Comparison of ENCODE assay signal across 8 cellular contexts in genomic region chr10:103397191-103397825, GRCh38. TPM values are rescaled to one million over a fixed set of nuclear protein-coding genes. Genes with fewer than 3 reads are reported as not detected.
DNase-seq lines count a peak whose midpoint lies in the region; ATAC-seq and TF ChIP-seq lines count a peak whose summit lies in the region.

No MANE protein-coding gene starts in this region.

- ATAC-seq in CD4-positive, CD25-positive, alpha-beta regulatory T cell (ENCODE audit: low read depth in 2 of 2), result no peak
- no peak for ATAC-seq in naive thymus-derived CD8-positive, alpha-beta T cell
- ATAC-seq in GM21723 (IDR thresholded peaks at IDR 0.05; ENCODE audit: unreplicated experiment), result no peak

- H3K36me3 ChIP-seq in CD4-positive, CD25-positive, alpha-beta regulatory T cell (ENCODE audit: control insufficient read depth, insufficient read depth, low read length), result peaks cover 29% of the 10 kb centered on the region
- H3K36me3 ChIP-seq in MG63, result peaks cover 70% of the 10 kb centered on the region

- no peaks in the 10 kb centered on the region for H3K27me3 ChIP-seq in CD4-positive, CD25-positive, alpha-beta regulatory T cell (ENCODE audit: control insufficient read depth, insufficient read depth, low read length)
- H3K27me3 ChIP-seq in MG63, result no peaks in the 10 kb centered on the region

- peak overlapping the region; percentile 94 to 99 (median 98) for H3K4me3 Mint-ChIP-seq in CD4-positive, CD25-positive, alpha-beta regulatory T cell
- H3K4me3 Mint-ChIP-seq in naive thymus-derived CD8-positive, alpha-beta T cell, result peak overlapping the region; percentile 88 to 99 (median 98)

- no peaks in the 10 kb centered on the region for H3K9me3 Mint-ChIP-seq in CD4-positive, CD25-positive, alpha-beta regulatory T cell
- H3K9me3 Mint-ChIP-seq in naive thymus-derived CD8-positive, alpha-beta T cell, result no peaks in the 10 kb centered on the region

- H3K4me1 Mint-ChIP-seq in CD4-positive, CD25-positive, alpha-beta regulatory T cell, result peaks cover 23 to 63% (median 53%) of the 10 kb centered on the region in 4 donors
- peaks cover 27 to 60% (median 50%) of the 10 kb centered on the region in 4 donors for H3K4me1 Mint-ChIP-seq in naive thymus-derived CD8-positive, alpha-beta T cell

- H3K36me3 Mint-ChIP-seq in CD4-positive, CD25-positive, alpha-beta regulatory T cell, result peaks cover 11% of the 10 kb centered on the region
- H3K36me3 Mint-ChIP-seq in naive thymus-derived CD8-positive, alpha-beta T cell, result peaks cover 0 to 56% (median 5%) of the 10 kb centered on the region in 3 donors

- no peaks in the 10 kb centered on the region for H3K9me3 ChIP-seq in CD4-positive, CD25-positive, alpha-beta regulatory T cell (ENCODE audit: control insufficient read depth in 2 of 2, low read length in 2 of 2)
- no peaks in the 10 kb centered on the region for H3K9me3 ChIP-seq in MG63

- no peaks in the 10 kb centered on the region for H3K27me3 Mint-ChIP-seq in CD4-positive, CD25-positive, alpha-beta regulatory T cell
- no peaks in the 10 kb centered on the region for H3K27me3 Mint-ChIP-seq in naive thymus-derived CD8-positive, alpha-beta T cell

- no peak for TF ChIP-seq CTCF in choroid plexus epithelial cell (conservative IDR thresholded peaks at IDR 0.05; ENCODE audit: low read depth, low read length)

- H3K27ac Mint-ChIP-seq in CD4-positive, CD25-positive, alpha-beta regulatory T cell, result peak overlapping the region; percentile 79 to 98 (median 94)
- H3K27ac Mint-ChIP-seq in naive thymus-derived CD8-positive, alpha-beta T cell, result peak overlapping the region; percentile 92 to 99 (median 94)

- H3K4me3 ChIP-seq in CD4-positive, CD25-positive, alpha-beta regulatory T cell (ENCODE audit: low read depth, low read length), result peak overlapping the region; percentile 93
- H3K4me3 ChIP-seq in MG63 (peak overlapping the region; percentile 91), choroid plexus epithelial cell (ENCODE audit: low read depth, low read length) (peak overlapping the region; percentile 97)

- peak overlapping the region; percentile 78 for H3K27ac ChIP-seq in CD4-positive, CD25-positive, alpha-beta regulatory T cell (ENCODE audit: insufficient read depth, low read length, poor library complexity, severe bottlenecking)

- POLR2A ChIA-PET in naive thymus-derived CD8-positive, alpha-beta T cell (lab: Charles Lee), result interaction anchor here (1.0 to 1.9 kb wide), 5 partner anchors 14 to 263 kb away, joined by 3 to 16 read pairs (median 4); partner anchors contain the start of gene TAF5

- DNase-seq in CD4-positive, CD25-positive, alpha-beta regulatory T cell, result no peak
- DNase-seq in MG63, result no peak
- peak; percentile 6 for DNase-seq in choroid plexus epithelial cell (ENCODE audit: low read depth)
- peak in 1 of 10 donors; percentile 1 for DNase-seq in naive thymus-derived CD8-positive, alpha-beta T cell
- no peak for DNase-seq in hypothalamus (lab: John Stamatoyannopoulos, UW)
- DNase-seq in hepatic stellate cell (ENCODE audit: low spot score), result no peak
- DNase-seq in activated gamma-delta T cell treated with Interleukin-2 at 50 U/mL for 16 hours, result no peak

- H3K4me1 ChIP-seq in CD4-positive, CD25-positive, alpha-beta regulatory T cell (ENCODE audit: control insufficient read depth, insufficient read depth, low read length, poor library complexity, severe bottlenecking), result peaks cover 34% of the 10 kb centered on the region

RNA-seq across cellular contexts. Expression of gene PDCD11, which starts 0.9 kb away (rescaled TPM):
- total RNA-seq in CD4-positive, CD25-positive, alpha-beta regulatory T cell, result 26.9 TPM
- 1 to 10 TPM; 7.1 to 10.0 (median 8.5) TPM for polyA plus RNA-seq in CD4-positive, CD25-positive, alpha-beta regulatory T cell
- total RNA-seq in MG63 (2014; rRNA removed; shearing (Covaris generic); ENCODE audit: low replicate concordance), result 36.6 and 42.5 TPM in 2 replicates
- 10 to 100 TPM; 40.3 to 44.2 TPM for total RNA-seq in naive thymus-derived CD8-positive, alpha-beta T cell
- polyA plus RNA-seq in naive thymus-derived CD8-positive, alpha-beta T cell, result 10 to 100 TPM in 1 of 3 donors, 1 to 10 TPM in 2; 8.6 to 14.9 (median 9.9) TPM

RNA-seq across cellular contexts. Expression of gene ATP5MK, which starts 1.0 kb away (rescaled TPM):
- total RNA-seq in CD4-positive, CD25-positive, alpha-beta regulatory T cell, result 152 TPM
- 100 to 1,000 TPM; 461 to 608 (median 526) TPM for polyA plus RNA-seq in CD4-positive, CD25-positive, alpha-beta regulatory T cell
- total RNA-seq in MG63 (2014; rRNA removed; shearing (Covaris generic); ENCODE audit: low replicate concordance), result 342 and 2,124 TPM in 2 replicates
- total RNA-seq in naive thymus-derived CD8-positive, alpha-beta T cell, result 100 to 1,000 TPM; 140 to 146 TPM
- polyA plus RNA-seq in naive thymus-derived CD8-positive, alpha-beta T cell, result 100 to 1,000 TPM; 385 to 601 (median 461) TPM

RNA-seq across cellular contexts. Expression of gene TAF5, which starts 29.5 kb away (rescaled TPM):
- total RNA-seq in CD4-positive, CD25-positive, alpha-beta regulatory T cell, result 9.4 TPM
- 1 to 10 TPM; 3.2 to 4.0 (median 3.7) TPM for polyA plus RNA-seq in CD4-positive, CD25-positive, alpha-beta regulatory T cell
- 6.8 and 9.0 TPM in 2 replicates for total RNA-seq in MG63 (2014; rRNA removed; shearing (Covaris generic); ENCODE audit: low replicate concordance)
- 1 to 10 TPM; 6.2 to 6.6 TPM for total RNA-seq in naive thymus-derived CD8-positive, alpha-beta T cell
- polyA plus RNA-seq in naive thymus-derived CD8-positive, alpha-beta T cell, result 1 to 10 TPM; 1.3 to 3.7 (median 2.6) TPM

RNA-seq across cellular contexts. Expression of gene PCGF6, which starts 46.4 kb away (rescaled TPM):
- total RNA-seq in CD4-positive, CD25-positive, alpha-beta regulatory T cell, result 6.7 TPM
- polyA plus RNA-seq in CD4-positive, CD25-positive, alpha-beta regulatory T cell, result 10 to 100 TPM in 1 of 4 donors, 1 to 10 TPM in 3; 6.0 to 10.4 (median 9.1) TPM
- 19.5 and 31.0 TPM in 2 replicates for total RNA-seq in MG63 (2014; rRNA removed; shearing (Covaris generic); ENCODE audit: low replicate concordance)
- total RNA-seq in naive thymus-derived CD8-positive, alpha-beta T cell, result 1 to 10 TPM; 7.9 to 8.1 TPM
- 1 to 10 TPM; 4.4 to 7.2 (median 5.3) TPM for polyA plus RNA-seq in naive thymus-derived CD8-positive, alpha-beta T cell

RNA-seq across cellular contexts. Expression of gene CALHM2, which starts 54.9 kb away (rescaled TPM):
- 26.1 TPM for total RNA-seq in CD4-positive, CD25-positive, alpha-beta regulatory T cell
- 10 to 100 TPM; 33.5 to 72.4 (median 50.0) TPM for polyA plus RNA-seq in CD4-positive, CD25-positive, alpha-beta regulatory T cell
- not detected in 2 replicates for total RNA-seq in MG63 (2014; rRNA removed; shearing (Covaris generic); ENCODE audit: low replicate concordance)
- 10 to 100 TPM; 18.6 to 22.4 TPM for total RNA-seq in naive thymus-derived CD8-positive, alpha-beta T cell
- polyA plus RNA-seq in naive thymus-derived CD8-positive, alpha-beta T cell, result 10 to 100 TPM in 1 of 3 donors, 1 to 10 TPM in 2; 3.0 to 16.8 (median 5.8) TPM
